ENCODE assay signal across 1 cellular context in genomic region chr2:177717831-177718618, GRCh38.
TF ChIP-seq lines count a peak whose summit lies in the region.

No MANE protein-coding gene starts in this region.

TF ChIP-seq in SK-N-SH, 30 proteins besides CTCF, POLR2A, EP300 and RAD21 (continued from another document):
- TF ChIP-seq PBX3 (IDR thresholded peaks at IDR 0.05) (no peak), ELF1 (IDR thresholded peaks at IDR 0.05) (no peak), MAX (IDR thresholded peaks at IDR 0.05; ENCODE audit: low read depth) (no peak), TAF1 (IDR thresholded peaks at IDR 0.05; ENCODE audit: borderline replicate concordance, low read depth, low read length) (no peak), TEAD4 (IDR thresholded peaks at IDR 0.05; ENCODE audit: borderline replicate concordance, insufficient read depth) (no peak), USF1 (IDR thresholded peaks at IDR 0.05; ENCODE audit: borderline replicate concordance, low read depth) (no peak), RXRA (IDR thresholded peaks at IDR 0.05; ENCODE audit: borderline replicate concordance, low read depth) (no peak), CHD2 (IDR thresholded peaks at IDR 0.05; ENCODE audit: low read length, partially characterized antibody) (no peak), SIN3A (IDR thresholded peaks at IDR 0.05; ENCODE audit: borderline replicate concordance, low read depth, low read length) (no peak)
